ENCODE assay signal across 11 cellular contexts in the genomic region with DNA sequence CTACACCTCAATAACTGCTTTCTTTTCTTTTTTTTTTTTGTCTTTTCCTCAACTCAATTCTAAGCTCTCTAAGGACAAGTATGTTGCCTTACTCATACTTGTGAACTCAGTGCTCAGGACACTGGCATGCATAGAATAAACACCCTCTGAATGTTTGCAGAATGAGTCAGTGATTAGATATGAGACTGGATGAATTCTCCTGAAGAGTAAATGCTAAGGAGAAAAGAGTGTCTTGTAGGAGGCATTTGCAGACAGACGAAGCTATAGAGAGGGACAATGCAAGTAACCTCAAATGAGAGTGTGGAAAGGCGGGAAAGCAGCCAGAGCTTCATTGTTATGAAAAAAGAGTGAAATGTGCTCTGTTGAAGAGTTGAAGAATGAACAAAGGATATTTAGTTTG.
DNase-seq lines count a peak whose midpoint lies in the region; ATAC-seq, FAIRE-seq and TF ChIP-seq lines count a peak whose summit lies in the region.
"Had no signal": no experiment of that assay in that cellular context is flagged by ENCODE, and none has a peak within 500 bp of the region (broad histone marks: within the 10 kb centered on the region; RNA-seq: fewer than 3 reads in every experiment).

No MANE protein-coding gene starts in this region.

- H2AFZ ChIP-seq in IMR-90 (replicated peaks; ENCODE audit: low read length, poor library complexity) (no peak overlapping the region), HepG2 (ENCODE audit: low read length) (no peak overlapping the region)

- H3K9me3 ChIP-seq in IMR-90 (ENCODE audit: control insufficient read depth, insufficient read depth, low read length) (no peaks in the 10 kb centered on the region), HepG2 (ENCODE audit: low read length) (no peaks in the 10 kb centered on the region)
- no peaks in the 10 kb centered on the region for H3K9me3 ChIP-seq in CD8-positive, alpha-beta T cell (ENCODE audit: low read length)

- H3K27me3 ChIP-seq in IMR-90 (ENCODE audit: control insufficient read depth, insufficient read depth, low read length) (no peaks in the 10 kb centered on the region), HepG2 (ENCODE audit: control insufficient read depth in 1 of 2, insufficient read depth in 2 of 2, low read length in 2 of 2) (no peaks in the 10 kb centered on the region)
- H3K27me3 ChIP-seq in CD8-positive, alpha-beta T cell (ENCODE audit: insufficient read depth, low read length), result no peaks in the 10 kb centered on the region

- H3K18ac ChIP-seq in IMR-90 (ENCODE audit: low read depth, low read length), result peak overlapping the region; percentile 88

- FAIRE-seq in HepG2 (lab: Jason Lieb, UNC), result no peak

- H3K27ac Mint-ChIP-seq in CD8-positive, alpha-beta T cell, result no peak overlapping the region
- H3K27ac Mint-ChIP-seq in activated naive CD8-positive, alpha-beta T cell treated with anti-CD3 and anti-CD28 coated beads, Interleukin-2, amount 50 U/mL, for 24 hours, result no peak overlapping the region

- H4K20me1 ChIP-seq in IMR-90 (ENCODE audit: insufficient read depth, low read length), result no peaks in the 10 kb centered on the region
- no peaks in the 10 kb centered on the region for H4K20me1 ChIP-seq in HepG2 (ENCODE audit: insufficient read depth, low read length)

- no peaks in the 10 kb centered on the region for H3K79me2 ChIP-seq in HepG2 (ENCODE audit: insufficient read depth, low read length)

- POLR2A ChIA-PET in IMR-90 (lab: Charles Lee; ENCODE audit: unreplicated experiment) (interaction anchor here (1.3 kb wide), 1 partner anchor 10 kb away, joined by 3 read pairs; no protein-coding TSS in a partner anchor), HepG2 (lab: Yijun Ruan, JAX) (no interaction called here)
- POLR2A ChIA-PET in CD8-positive, alpha-beta T cell (lab: Charles Lee), result interaction anchor here (0.6 kb wide), 1 partner anchor 1075 kb away, joined by 3 read pairs; no protein-coding TSS in a partner anchor

- 0 out of 4 replicates have a peak, but pooled peaks cover 0 to 4% of the 10 kb centered on the region in 2 experiments for H3K79me1 ChIP-seq in IMR-90 (ENCODE audit: low read depth in 1 of 2, low read length in 2 of 2)

- TF ChIP-seq RAD21 in IMR-90 (IDR thresholded peaks at IDR 0.05; ENCODE audit: low read length), result 0 out of 2 replicates have a peak, but pooled peaks have one; percentile 23
- TF ChIP-seq RAD21 in HepG2 (CRISPR knock-in tag; IDR thresholded peaks at IDR 0.05), result no peak

- H3K14ac ChIP-seq in IMR-90 (replicated peaks; ENCODE audit: low read depth, low read length), result peak overlapping the region; percentile 72

- H3K27me3 Mint-ChIP-seq in CD8-positive, alpha-beta T cell (ENCODE audit: low read depth), result no peaks in the 10 kb centered on the region
- H3K27me3 Mint-ChIP-seq in activated naive CD8-positive, alpha-beta T cell treated with anti-CD3 and anti-CD28 coated beads, Interleukin-2, amount 50 U/mL, for 24 hours, result no peaks in the 10 kb centered on the region

- no peak overlapping the region for H3K4me3 ChIP-seq in IMR-90 (ENCODE audit: insufficient read depth, low read depth, low read length)
- no peak overlapping the region for H3K4me3 ChIP-seq in cardiac fibroblast (replicated peaks in 1 of 2; ENCODE audit: low read depth in 2 of 2, low read length in 2 of 2)
- H3K4me3 ChIP-seq in HepG2 (replicated peaks in 1 of 3; ENCODE audit: insufficient read depth in 1 of 3, low read depth in 2 of 3, low read length in 3 of 3), result no peak overlapping the region
- H3K4me3 ChIP-seq in CD8-positive, alpha-beta T cell (ENCODE audit: low read depth, low read length), result no peak overlapping the region

- H2AK9ac ChIP-seq in IMR-90 (replicated peaks; ENCODE audit: low read depth, low read length, poor library complexity), result no peak overlapping the region

- peaks cover 7% of the 10 kb centered on the region for H3K4me1 ChIP-seq in IMR-90 (ENCODE audit: control insufficient read depth, insufficient read depth, low read length)
- no peaks in the 10 kb centered on the region for H3K4me1 ChIP-seq in HepG2 (ENCODE audit: insufficient read depth, low read length)
- no peaks in the 10 kb centered on the region for H3K4me1 ChIP-seq in CD8-positive, alpha-beta T cell (ENCODE audit: insufficient read depth, low read length)

- H3K4ac ChIP-seq in IMR-90 (ENCODE audit: low read depth, low read length), result peak overlapping the region; percentile 98; the same call in 1 of the 2 replicates

- H3K4me3 Mint-ChIP-seq in CD8-positive, alpha-beta T cell, result no peak overlapping the region
- H3K4me3 Mint-ChIP-seq in activated naive CD8-positive, alpha-beta T cell treated with anti-CD3 and anti-CD28 coated beads, Interleukin-2, amount 50 U/mL, for 24 hours, result no peak overlapping the region

- peak overlapping the region; percentile 76; the same call in 1 of the 2 replicates for H4K91ac ChIP-seq in IMR-90 (ENCODE audit: insufficient read depth, low read depth, low read length)

- in situ Hi-C loops in IMR-90 (cut with MboI; ENCODE audit: low sequenced_read_pairs), result no loop called here
- in situ Hi-C loops in HepG2 (cut with HindIII; ENCODE audit: extremely low pct_ligation_motif_present, low pct_unique_long_range_greater_than_20kb), result no loop called here

- no peaks in the 10 kb centered on the region for H3K36me3 Mint-ChIP-seq in CD8-positive, alpha-beta T cell
- no peaks in the 10 kb centered on the region for H3K36me3 Mint-ChIP-seq in activated naive CD8-positive, alpha-beta T cell treated with anti-CD3 and anti-CD28 coated beads, Interleukin-2, amount 50 U/mL, for 24 hours (ENCODE audit: low read depth)

- peak overlapping the region; percentile 100 for H2BK20ac ChIP-seq in IMR-90 (ENCODE audit: low read depth, low read length)

- H2BK15ac ChIP-seq in IMR-90 (ENCODE audit: low read depth, low read length), result peak overlapping the region; percentile 37; the same call in 2 of the 3 replicates

- peak overlapping the region; percentile 83; the same call in 1 of the 2 replicates for H3K23ac ChIP-seq in IMR-90 (ENCODE audit: low read depth, low read length)

- peak; percentile 91 for ATAC-seq in IMR-90 (ENCODE audit: low read depth)
- peak; percentile 83 for ATAC-seq in HepG2
- no peak for ATAC-seq in CD8-positive, alpha-beta T cell
- ATAC-seq in GM21737 (IDR thresholded peaks at IDR 0.05; ENCODE audit: unreplicated experiment), result no peak
- no peak for ATAC-seq in activated naive CD8-positive, alpha-beta T cell treated with anti-CD3 and anti-CD28 coated beads, Interleukin-2, amount 50 U/mL, for 24 hours

- H3K4me1 Mint-ChIP-seq in CD8-positive, alpha-beta T cell (ENCODE audit: low read depth), result no peaks in the 10 kb centered on the region
- no peaks in the 10 kb centered on the region for H3K4me1 Mint-ChIP-seq in activated naive CD8-positive, alpha-beta T cell treated with anti-CD3 and anti-CD28 coated beads, Interleukin-2, amount 50 U/mL, for 24 hours

- no peak overlapping the region; the same call in 1 of the 2 replicates for H2AK5ac ChIP-seq in IMR-90 (ENCODE audit: low read depth, low read length)

- peak overlapping the region; percentile 98 for H2BK120ac ChIP-seq in IMR-90 (ENCODE audit: low read depth, low read length)

- TF ChIP-seq CTCF in IMR-90 (conservative IDR thresholded peaks at IDR 0.05; ENCODE audit: low read depth, low read length) (no peak), cardiac fibroblast (IDR thresholded peaks at IDR 0.05; ENCODE audit: low read depth, low read length) (no peak), HepG2 (CRISPR knock-in tag; IDR thresholded peaks at IDR 0.05) (no peak)
- TF ChIP-seq CTCF in CD8-positive, alpha-beta T cell (IDR thresholded peaks at IDR 0.05), result no peak

- CTCF ChIA-PET in IMR-90 (lab: Yijun Ruan, JAX) (no interaction called here), HepG2 (lab: Yijun Ruan, JAX; ENCODE audit: low intra/inter-chr PET ratio, low total read pairs) (no interaction called here)
- CTCF ChIA-PET in CD8-positive, alpha-beta T cell (lab: Charles Lee), result no interaction called here

- H3K56ac ChIP-seq in IMR-90 (ENCODE audit: extremely low read depth, insufficient read depth, low read length), result peak overlapping the region; percentile 86

- BruUV-seq in IMR-90 (replicated peaks; lab: Mats Ljungman, UMichigan), result no TSS peak
- BruUV-seq in HepG2 (replicated peaks; lab: Mats Ljungman, UMichigan), result no TSS peak

- no peak; a peak in 1 of 4 replicates for TF ChIP-seq EP300 in HepG2 (IDR thresholded peaks at IDR 0.05; ENCODE audit: low read depth in 2 of 2, low read length in 2 of 2)
- TF ChIP-seq EP300 in HepG2 (CRISPR knock-in tag; IDR thresholded peaks at IDR 0.05; ENCODE audit: borderline replicate concordance), result no peak

- H4K5ac ChIP-seq in IMR-90 (ENCODE audit: low read depth, low read length), result peak overlapping the region; percentile 66; the same call in 1 of the 2 replicates

- H3K36me3 ChIP-seq in IMR-90 (ENCODE audit: control insufficient read depth, insufficient read depth, low read length) (no peaks in the 10 kb centered on the region), HepG2 (replicated peaks in 1 of 2; ENCODE audit: control insufficient read depth in 1 of 2, insufficient read depth in 2 of 2, low read length in 2 of 2) (no peaks in the 10 kb centered on the region)
- no peaks in the 10 kb centered on the region for H3K36me3 ChIP-seq in CD8-positive, alpha-beta T cell (ENCODE audit: insufficient read depth, low read length)

- no peaks in the 10 kb centered on the region; the same call in 1 of the 2 replicates for H3K9me1 ChIP-seq in IMR-90 (ENCODE audit: insufficient read depth, low read length)

- peak overlapping the region; percentile 14 to 73 for H4K8ac ChIP-seq in IMR-90 (ENCODE audit: low read depth in 2 of 2, low read length in 2 of 2)

- WGBS in IMR-90 (ENCODE audit: extremely low coverage in 2 of 2, insufficient read length in 1 of 2), 2 experiments, result 0% methylated on average over 1 of the region's 2 CpGs; no CpG with 5 or more reads in 1 of the 2 experiments
- WGBS in HepG2 (ENCODE audit: low lambda C conversion rate), result 0% methylated on average over 2 of the region's 2 CpGs

- H3K9ac ChIP-seq in IMR-90 (ENCODE audit: low read depth, low read length) (peak overlapping the region; percentile 34; the same call in 1 of the 2 replicates), HepG2 (ENCODE audit: insufficient read depth, low read depth, low read length) (no peak overlapping the region)

- intact Hi-C loops in IMR-90 (cut with micrococcal nuclease), result no loop called here
- intact Hi-C loops in HepG2 (cut with micrococcal nuclease; ENCODE audit: unreplicated experiment), result no loop called here
- intact Hi-C loops in CD8-positive, alpha-beta T cell (cut with DNase I, micrococcal nuclease), result no loop called here

- peak; percentile 68 for DNase-seq in AG08396 (ENCODE audit: low spot score)
- DNase-seq in IMR-90, result peak; percentile 99
- DNase-seq in cardiac fibroblast (ENCODE audit: low read depth in 2 of 2), result peak; percentile 96 to 99
- peak; percentile 56 for DNase-seq in HepG2 (ENCODE audit: low spot score)
- DNase-seq in CD8-positive, alpha-beta T cell, result no peak
- no peak for DNase-seq in activated naive CD8-positive, alpha-beta T cell treated with anti-CD3 and anti-CD28 coated beads, Interleukin-2, amount 50 U/mL, for 24 hours
- DNase-seq in mucosa of gallbladder (ENCODE audit: low spot score), result no peak
- DNase-seq: activated T-cell treated with anti-CD3 and anti-CD28 coated beads, Interleukin-2, amount 50 U/mL, for 48 hours; NCI-H146; occipital lobe had no signal

- H3K4me2 ChIP-seq in IMR-90 (ENCODE audit: low read depth, low read length) (peak overlapping the region; percentile 76; the same call in 1 of the 2 replicates), HepG2 (ENCODE audit: low read depth, low read length) (no peak overlapping the region)

- dilution Hi-C loops in IMR-90 (cut with HindIII; ENCODE audit: low sequenced_read_pairs, unreplicated experiment), result no loop called here

- H3K27ac ChIP-seq in IMR-90 (ENCODE audit: insufficient read depth, low read length) (peak overlapping the region; percentile 63), HepG2 (ENCODE audit: extremely low read length, insufficient read depth, low read length) (no peak overlapping the region)
- no peak overlapping the region for H3K27ac ChIP-seq in CD8-positive, alpha-beta T cell (ENCODE audit: low read depth, low read length)

- TF ChIP-seq POLR2A in IMR-90 (IDR thresholded peaks at IDR 0.05; ENCODE audit: low read depth, low read length) (peak; percentile 54; the same call in 1 of the 2 replicates), HepG2 (IDR thresholded peaks at IDR 0.05; ENCODE audit: insufficient read depth in 1 of 2, low read depth in 2 of 2, low read length in 2 of 2) (no peak)

- peak overlapping the region; percentile 99 for H2BK5ac ChIP-seq in IMR-90 (ENCODE audit: low read depth, low read length, poor library complexity, severe bottlenecking)

- H3K9me3 Mint-ChIP-seq in CD8-positive, alpha-beta T cell, result no peaks in the 10 kb centered on the region
- no peaks in the 10 kb centered on the region for H3K9me3 Mint-ChIP-seq in activated naive CD8-positive, alpha-beta T cell treated with anti-CD3 and anti-CD28 coated beads, Interleukin-2, amount 50 U/mL, for 24 hours

Comparison
In these comparisons a context has a peak if more than half of its experiments do, and no peak if none do; other contexts are left out.
1. DNase-seq: peak in AG08396 (single experiment), IMR-90 (single experiment), cardiac fibroblast (2 of 2) and HepG2 (single experiment); none in CD8-positive, alpha-beta T cell (0 of 7), activated naive CD8-positive, alpha-beta T cell treated with anti-CD3 and anti-CD28 coated beads, Interleukin-2, amount 50 U/mL, for 24 hours (single experiment) and mucosa of gallbladder (single experiment).
2. ATAC-seq: peak in IMR-90 (single experiment) and HepG2 (single experiment); none in CD8-positive, alpha-beta T cell (single experiment), GM21737 (single experiment) and activated naive CD8-positive, alpha-beta T cell treated with anti-CD3 and anti-CD28 coated beads, Interleukin-2, amount 50 U/mL, for 24 hours (single experiment).